ENCODE assay signal across 28 cellular contexts in genomic region chr2:172957734-172958133, GRCh38.
"Had no signal": no experiment of that assay in that cellular context is flagged by ENCODE, and none has a peak within 500 bp of the region (broad histone marks: within the 10 kb centered on the region; RNA-seq: fewer than 3 reads in every experiment).

No MANE protein-coding gene starts in this region.

- H3K4me3 ChIP-seq: neural progenitor cell, ovary, psoas muscle, right lobe of liver, sigmoid colon, stomach, thoracic aorta, thyroid gland, tibial nerve, upper lobe of left lung, vagina had no signal

- H3K4me1 Mint-ChIP-seq: natural killer cell; nephron; stimulated activated naive B cell treated with anti-CD40 and anti-IgM and Interleukin-4, amounts not matched to agents 10 μg/mL and 1 μg/mL and 100 μg/mL, for 72 hours had no signal

- H2AFZ ChIP-seq: neural progenitor cell, parathyroid adenoma had no signal

- H3K9me3 Mint-ChIP-seq: nephron; neural progenitor cell; stimulated activated effector memory CD8-positive, alpha-beta T cell treated with anti-CD3 and anti-CD28 coated beads, Interleukin-12 subunit alpha, Interleukin-12 subunit beta, amount 100 ng/mL, for 72 hours; stimulated activated naive B cell treated with anti-CD40 and anti-IgM and Interleukin-4, amounts not matched to agents 10 μg/mL and 1 μg/mL and 100 μg/mL, for 72 hours had no signal

- H3K4me2 ChIP-seq: neural progenitor cell had no signal

- H3K79me2 ChIP-seq: parathyroid adenoma had no signal

- H3K27ac ChIP-seq: neural progenitor cell, ovary, parathyroid adenoma, psoas muscle, right lobe of liver, sigmoid colon, stomach, thoracic aorta, thyroid gland, tibial nerve, upper lobe of left lung, vagina had no signal

- H3K4me1 ChIP-seq: parathyroid adenoma, psoas muscle, sigmoid colon, stomach, tibial nerve, upper lobe of left lung, vagina had no signal

- H3K27ac Mint-ChIP-seq: natural killer cell; nephron; neural progenitor cell; progenitor cell of endocrine pancreas; stimulated activated effector memory CD8-positive, alpha-beta T cell treated with anti-CD3 and anti-CD28 coated beads, Interleukin-12 subunit alpha, Interleukin-12 subunit beta, amount 100 ng/mL, for 72 hours; stimulated activated naive B cell treated with anti-CD40 and anti-IgM and Interleukin-4, amounts not matched to agents 10 μg/mL and 1 μg/mL and 100 μg/mL, for 72 hours had no signal

- H3K27me3 Mint-ChIP-seq: progenitor cell of endocrine pancreas had no signal

- DNase-seq: natural killer cell; occipital lobe; ovary; posterior cingulate gyrus; psoas muscle; right cardiac atrium; right lobe of liver; sigmoid colon; small intestine; stimulated activated CD4-positive, alpha-beta T cell treated with anti-CD3 and anti-CD28 coated beads, Interleukin-15, amount 100 ng/mL, for 24 hours; stimulated activated CD4-positive, alpha-beta T cell treated with anti-CD3 and anti-CD28 coated beads, Interleukin-2, amount 100 ng/mL, for 24 hours; stimulated activated CD4-positive, alpha-beta T cell treated with anti-CD3 and anti-CD28 coated beads, Interleukin-2, amount 100 ng/mL, for 48 hours; stimulated activated CD4-positive, alpha-beta T cell treated with anti-CD3 and anti-CD28 coated beads, Interleukin-4, amount 100 ng/mL, for 24 hours; stimulated activated naive B cell treated with anti-CD40 and anti-IgM and Interleukin-4, amounts not matched to agents 10 μg/mL and 1 μg/mL and 100 μg/mL, for 72 hours; stimulated activated naive CD4-positive, alpha-beta T cell treated with Interleukin-2 at 50 U/mL for 16 hours; stomach; thyroid gland; trophoblast cell; upper lobe of left lung had no signal

- H3K9ac ChIP-seq: neural progenitor cell, parathyroid adenoma had no signal

- H3K4me3 Mint-ChIP-seq: natural killer cell; nephron; neural progenitor cell; stimulated activated effector memory CD8-positive, alpha-beta T cell treated with anti-CD3 and anti-CD28 coated beads, Interleukin-12 subunit alpha, Interleukin-12 subunit beta, amount 100 ng/mL, for 72 hours; stimulated activated naive B cell treated with anti-CD40 and anti-IgM and Interleukin-4, amounts not matched to agents 10 μg/mL and 1 μg/mL and 100 μg/mL, for 72 hours had no signal

- H3K36me3 Mint-ChIP-seq: natural killer cell; neural progenitor cell; stimulated activated effector memory CD8-positive, alpha-beta T cell treated with anti-CD3 and anti-CD28 coated beads, Interleukin-12 subunit alpha, Interleukin-12 subunit beta, amount 100 ng/mL, for 72 hours; stimulated activated naive B cell treated with anti-CD40 and anti-IgM and Interleukin-4, amounts not matched to agents 10 μg/mL and 1 μg/mL and 100 μg/mL, for 72 hours had no signal

- FAIRE-seq: small intestine, urothelium cell line had no signal

- H3K9me3 ChIP-seq: ovary, psoas muscle, right lobe of liver, sigmoid colon, stomach, thoracic aorta, thyroid gland, tibial nerve, upper lobe of left lung, vagina had no signal

- H3K36me3 ChIP-seq: neural progenitor cell, ovary, right lobe of liver, sigmoid colon, stomach, thoracic aorta, thyroid gland, tibial nerve, upper lobe of left lung, vagina had no signal

- ATAC-seq: natural killer cell; psoas muscle; right cardiac atrium; right lobe of liver; stimulated activated effector memory CD8-positive, alpha-beta T cell treated with anti-CD3 and anti-CD28 coated beads, Interleukin-12 subunit alpha, Interleukin-12 subunit beta, amount 100 ng/mL, for 72 hours; stimulated activated naive B cell treated with anti-CD40 and anti-IgM and Interleukin-4, amounts not matched to agents 10 μg/mL and 1 μg/mL and 100 μg/mL, for 72 hours had no signal

- H3K27me3 ChIP-seq: neural progenitor cell, ovary, right lobe of liver, sigmoid colon, stomach, thyroid gland, tibial nerve, upper lobe of left lung, vagina had no signal
